In genomic region chr3:37941608-37942540, GRCh38 we compare ENCODE assay signal across 16 cellular contexts. TPM values are rescaled to one million over a fixed set of nuclear protein-coding genes. Genes with fewer than 3 reads are reported as not detected.
DNase-seq lines count a peak whose midpoint lies in the region; ATAC-seq and TF ChIP-seq lines count a peak whose summit lies in the region.
"Had no signal": no experiment of that assay in that cellular context is flagged by ENCODE, and none has a peak within 500 bp of the region (broad histone marks: within the 10 kb centered on the region; RNA-seq: fewer than 3 reads in every experiment).

No MANE protein-coding gene starts in this region.

- no peak for TF ChIP-seq POLR2A in Peyer's patch (IDR thresholded peaks at IDR 0.05)
- TF ChIP-seq POLR2A in tibial nerve (IDR thresholded peaks at IDR 0.05): no peak

- H3K9me3 ChIP-seq in Peyer's patch (no peaks in the 10 kb centered on the region), colonic mucosa (no peaks in the 10 kb centered on the region), muscle layer of colon (ENCODE audit: low read length) (no peaks in the 10 kb centered on the region), tibial nerve (no peaks in the 10 kb centered on the region)

- H3K4me3 ChIP-seq in Peyer's patch: no peak overlapping the region
- H3K4me3 ChIP-seq in colonic mucosa: no peak overlapping the region
- peak overlapping the region in 1 of 2 donors; percentile 30 for H3K4me3 ChIP-seq in muscle layer of colon (ENCODE audit: low read depth in 1 of 2, low read length in 2 of 2)
- H3K4me3 ChIP-seq in tibial nerve: no peak overlapping the region
- H3K4me3 ChIP-seq: GM12878 had no signal

- TF ChIP-seq CTCF in Peyer's patch (IDR thresholded peaks at IDR 0.05) (no peak), colonic mucosa (IDR thresholded peaks at IDR 0.05) (no peak), tibial nerve (IDR thresholded peaks at IDR 0.05) (no peak)

- no peak for TF ChIP-seq EP300 in tibial nerve (IDR thresholded peaks at IDR 0.05)

- intact Hi-C loops in colonic mucosa (cut with DNase I): no loop called here

- 49 to 52% methylated on average over 12 of the region's 12 CpGs for WGBS in tibial nerve, 2 donors

- H3K4me1 ChIP-seq in Peyer's patch (peaks cover 0 to 58% (median 9%) of the 10 kb centered on the region in 4 donors), colonic mucosa (peaks cover 25% of the 10 kb centered on the region), muscle layer of colon (ENCODE audit: insufficient read depth, low read length) (peaks cover 80% of the 10 kb centered on the region), tibial nerve (peaks cover 0 to 97% (median 65%) of the 10 kb centered on the region in 4 donors)

- ATAC-seq in GM19351 (IDR thresholded peaks at IDR 0.05; ENCODE audit: unreplicated experiment): no peak
- ATAC-seq: GM12878, T-helper 17 cell had no signal

- H3K27ac ChIP-seq in Peyer's patch (peak overlapping the region; percentile 19 to 72 (median 48)), colonic mucosa (peak overlapping the region; percentile 75), muscle layer of colon (ENCODE audit: low read depth, low read length) (peak overlapping the region; percentile 17), tibial nerve (peak overlapping the region; percentile 56 to 85 (median 68))
- H3K27ac ChIP-seq: C4-2B, HL-60 had no signal

- H3K36me3 ChIP-seq in Peyer's patch (no peaks in the 10 kb centered on the region), colonic mucosa (no peaks in the 10 kb centered on the region), muscle layer of colon (ENCODE audit: insufficient read depth, low read length) (no peaks in the 10 kb centered on the region), tibial nerve (no peaks in the 10 kb centered on the region)

- H3K27me3 ChIP-seq in Peyer's patch (no peaks in the 10 kb centered on the region), colonic mucosa (no peaks in the 10 kb centered on the region), muscle layer of colon (ENCODE audit: control insufficient read depth in 1 of 2, insufficient read depth in 2 of 2, low read length in 2 of 2) (no peaks in the 10 kb centered on the region), tibial nerve (no peaks in the 10 kb centered on the region)

- DNase-seq in Peyer's patch: peak in 1 of 3 donors; percentile 50
- DNase-seq in colonic mucosa: no peak
- DNase-seq in tibial nerve (ENCODE audit: low spot score in 2 of 2): no peak
- no peak for DNase-seq in OCI-M2 (lab: John Stamatoyannopoulos, UW; ENCODE audit: unreplicated experiment)
- no peak for DNase-seq in SHP77 treated with DMSO at 0.1 percent for 48 hours (lab: John Stamatoyannopoulos, UW)
- DNase-seq: HFFc6, hippocampal formation, Karpas-422, NCI-H1436 treated with DMSO at 0.1 percent for 48 hours, NCI-H446, T-helper 17 cell had no signal

- peak overlapping the region in 1 of 2 donors; percentile 76 for H3K9ac ChIP-seq in colonic mucosa (ENCODE audit: low read depth in 2 of 2, low read length in 2 of 2)
- peak overlapping the region; percentile 16 for H3K9ac ChIP-seq in muscle layer of colon (ENCODE audit: low read length)

RNA-seq across cellular contexts. Expression of gene VILL, which starts 48.7 kb away (rescaled TPM):
- total RNA-seq in Peyer's patch (100 to 1,000 TPM in 3 of 4 donors, 10 to 100 TPM in 1; 59.4 to 309 (median 230) TPM), colonic mucosa (100 to 1,000 TPM; 155 to 166 TPM), tibial nerve (10 to 100 TPM; 13.6 to 16.5 (median 15.3) TPM)

Comparison
In these comparisons a context has a peak if more than half of its experiments do, and no peak if none do; other contexts are left out.
1. H3K27ac ChIP-seq: peak in every context shown above with its lines; median percentile 75 in colonic mucosa; 68 in tibial nerve; 48 in Peyer's patch; 17 in muscle layer of colon.